In genomic region chr5:115936031-115936430, GRCh38 we compare ENCODE assay signal across 25 cellular contexts.
"Had no signal": no experiment of that assay in that cellular context is flagged by ENCODE, and none has a peak within 500 bp of the region (broad histone marks: within the 10 kb centered on the region; RNA-seq: fewer than 3 reads in every experiment).

No MANE protein-coding gene starts in this region.

- H3K9me3 ChIP-seq: stomach, suprapubic skin, testis, thoracic aorta, thyroid gland, tibial artery, tibial nerve, transverse colon, upper lobe of left lung, upper lobe of right lung, uterus, vagina had no signal

- H3K36me3 ChIP-seq: stomach, suprapubic skin, thoracic aorta, thyroid gland, tibial artery, tibial nerve, transverse colon, upper lobe of left lung, upper lobe of right lung, uterus, vagina had no signal

- H3K4me3 ChIP-seq: stomach, suprapubic skin, testis, thoracic aorta, thyroid gland, tibial artery, tibial nerve, transverse colon, upper lobe of left lung, upper lobe of right lung, uterus, vagina had no signal

- H3K27me3 ChIP-seq: stomach, suprapubic skin, testis, thyroid gland, tibial artery, tibial nerve, transverse colon, upper lobe of left lung, upper lobe of right lung, uterus, vagina had no signal

- H3K27ac ChIP-seq: stomach, suprapubic skin, testis, thoracic aorta, thyroid gland, tibial artery, tibial nerve, transverse colon, upper lobe of left lung, upper lobe of right lung, uterus, vagina had no signal

- DNase-seq: stimulated activated CD4-positive, alpha-beta T cell treated with anti-CD3 and anti-CD28 coated beads, Interleukin-2, amount 100 ng/mL, for 48 hours; stimulated activated CD4-positive, alpha-beta T cell treated with anti-CD3 and anti-CD28 coated beads, Interleukin-4, amount 100 ng/mL, for 1 hour; stimulated activated CD4-positive, alpha-beta T cell treated with anti-CD3 and anti-CD28 coated beads, Interleukin-4, amount 100 ng/mL, for 24 hours; stimulated activated CD4-positive, alpha-beta T cell treated with anti-CD3 and anti-CD28 coated beads, Interleukin-4, amount 100 ng/mL, for 4 hours; stimulated activated CD8-positive, alpha-beta memory T cell treated with anti-CD3 and anti-CD28 coated beads, Interleukin-4, amount 100 ng/mL, for 48 hours; stimulated activated naive B cell treated with anti-CD40 and anti-IgM and Interleukin-4, amounts not matched to agents 10 μg/mL and 1 μg/mL and 100 μg/mL, for 72 hours; stimulated activated naive CD4-positive, alpha-beta T cell; stimulated activated naive CD4-positive, alpha-beta T cell treated with Interleukin-2 at 50 U/mL for 16 hours; stimulated activated naive CD8-positive, alpha-beta T cell treated with anti-CD3 and anti-CD28 coated beads, Interleukin-15, amount 100 ng/mL, for 72 hours; stimulated activated naive CD8-positive, alpha-beta T cell treated with anti-CD3 and anti-CD28 coated beads, Interleukin-15, Interleukin-2, amounts not matched to agents 100 U/mL and 50 U/mL, for 24 hours; stomach; substantia nigra; testis; thyroid gland; tibial artery; transverse colon; upper lobe of left lung; upper lobe of right lung; uterus had no signal

- H3K4me1 ChIP-seq: stomach, suprapubic skin, testis, thyroid gland, tibial artery, tibial nerve, transverse colon, upper lobe of left lung, upper lobe of right lung, uterus, vagina had no signal

- ATAC-seq: stimulated activated effector memory CD8-positive, alpha-beta T cell treated with anti-CD3 and anti-CD28 coated beads, Interleukin-12 subunit alpha, Interleukin-12 subunit beta, amount 100 ng/mL, for 72 hours; stimulated activated memory B cell treated with anti-CD40 and anti-IgM and Interleukin-4, amounts not matched to agents 10 μg/mL and 1 μg/mL and 100 μg/mL, for 72 hours; stimulated activated naive B cell treated with anti-CD40 and anti-IgM and Interleukin-4, amounts not matched to agents 10 μg/mL and 1 μg/mL and 100 μg/mL, for 72 hours; stimulated activated naive CD8-positive, alpha-beta T cell treated with anti-CD3 and anti-CD28 coated beads, Interleukin-15, amount 100 ng/mL, for 72 hours; stimulated activated naive CD8-positive, alpha-beta T cell treated with anti-CD3 and anti-CD28 coated beads, Interleukin-15, Interleukin-2, amounts not matched to agents 100 U/mL and 50 U/mL, for 24 hours; upper lobe of right lung had no signal
